In genomic region chr6:46219661-46220060, GRCh38 we compare ENCODE assay signal across 1 cellular context.
TF ChIP-seq lines count a peak whose summit lies in the region.

No MANE protein-coding gene starts in this region.

TF ChIP-seq in GM12878, 131 proteins besides CTCF, POLR2A, EP300 and RAD21:
- TF ChIP-seq MXI1 (IDR thresholded peaks at IDR 0.05; ENCODE audit: low read depth, low read length) = no peak
- TF ChIP-seq ETV6 (conservative IDR thresholded peaks at IDR 0.05 in 1 of 2, IDR thresholded peaks at IDR 0.05 in 1 of 2; ENCODE audit: borderline replicate concordance in 1 of 2, low read depth in 1 of 2) = no peak
- no peak for TF ChIP-seq TCF3 (IDR thresholded peaks at IDR 0.05; ENCODE audit: borderline replicate concordance, insufficient read depth, low read depth, low read length)
- no peak for TF ChIP-seq NBN (IDR thresholded peaks at IDR 0.05)
- no peak for TF ChIP-seq MEF2A (IDR thresholded peaks at IDR 0.05; ENCODE audit: insufficient read depth, low read depth, low read length)
- no peak for TF ChIP-seq MYC (IDR thresholded peaks at IDR 0.05; ENCODE audit: insufficient read depth, insufficient read length, insufficient replicate concordance, low read length, severe bottlenecking)
TF ChIP-seq in GM12878: peak in this region for 0.
